ENCODE assay signal across 8 cellular contexts in the genomic region with DNA sequence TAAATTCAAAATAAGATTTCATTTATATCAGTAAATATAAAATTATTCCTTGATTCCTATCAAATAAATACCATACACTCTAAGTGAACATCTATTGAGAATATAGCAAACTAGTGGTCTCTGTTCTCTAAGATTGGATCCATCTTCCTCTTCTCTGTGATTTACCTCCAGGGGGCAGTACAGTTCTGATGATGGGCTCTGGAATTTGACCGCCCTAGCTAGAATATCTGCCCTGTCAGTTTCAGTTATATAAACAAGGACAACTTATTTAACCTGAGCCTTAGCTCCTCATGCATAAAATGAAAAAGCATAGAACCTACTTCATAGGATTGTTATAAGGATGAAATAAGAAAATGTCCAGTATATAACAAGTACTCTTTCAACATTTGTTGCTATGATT.
DNase-seq lines count a peak whose midpoint lies in the region; ATAC-seq and TF ChIP-seq lines count a peak whose summit lies in the region.

No MANE protein-coding gene starts in this region.

- H3K4me1 Mint-ChIP-seq in natural killer cell: no peaks in the 10 kb centered on the region
- no peaks in the 10 kb centered on the region for H3K4me1 Mint-ChIP-seq in natural killer cell treated with Interleukin-12 subunit alpha and Interleukin-12 subunit beta and Interleukin-15 and Interleukin-18, amount 100 ng/mL, for 72 hours (ENCODE audit: low read depth in 2 of 2)

- H3K4me3 Mint-ChIP-seq in natural killer cell: no peak overlapping the region
- H3K4me3 Mint-ChIP-seq in natural killer cell treated with Interleukin-12 subunit alpha and Interleukin-12 subunit beta and Interleukin-15 and Interleukin-18, amount 100 ng/mL, for 72 hours: no peak overlapping the region

- H3K36me3 ChIP-seq in WERI-Rb-1 (no peaks in the 10 kb centered on the region), iPS DF 6.9 (ENCODE audit: control insufficient read depth, insufficient read depth, low read length) (no peaks in the 10 kb centered on the region)

- no peaks in the 10 kb centered on the region for H3K36me3 Mint-ChIP-seq in natural killer cell
- no peaks in the 10 kb centered on the region for H3K36me3 Mint-ChIP-seq in natural killer cell treated with Interleukin-12 subunit alpha and Interleukin-12 subunit beta and Interleukin-15 and Interleukin-18, amount 100 ng/mL, for 72 hours

- in situ Hi-C loops in KBM-7 (cut with MboI; ENCODE audit: low pct_unique_long_range_greater_than_20kb, low sequenced_read_pairs): no loop called here

- WGBS in iPS DF 6.9 (ENCODE audit: insufficient coverage, insufficient read length): no CpG with 5 or more reads among the region's 1 CpG

- H3K9me3 Mint-ChIP-seq in natural killer cell: no peaks in the 10 kb centered on the region
- peaks cover 3% of the 10 kb centered on the region for H3K9me3 Mint-ChIP-seq in natural killer cell treated with Interleukin-12 subunit alpha and Interleukin-12 subunit beta and Interleukin-15 and Interleukin-18, amount 100 ng/mL, for 72 hours

- H3K27me3 ChIP-seq in WERI-Rb-1 (ENCODE audit: insufficient read depth, low read depth, severe bottlenecking) (no peaks in the 10 kb centered on the region), iPS DF 6.9 (ENCODE audit: control insufficient read depth, insufficient read depth, low read length) (no peaks in the 10 kb centered on the region)

- H3K27ac Mint-ChIP-seq in natural killer cell: no peak overlapping the region
- no peak overlapping the region for H3K27ac Mint-ChIP-seq in natural killer cell treated with Interleukin-12 subunit alpha and Interleukin-12 subunit beta and Interleukin-15 and Interleukin-18, amount 100 ng/mL, for 72 hours

- H3K4me1 ChIP-seq in iPS DF 6.9 (ENCODE audit: control insufficient read depth, insufficient read depth, low read length): no peaks in the 10 kb centered on the region

- ATAC-seq in natural killer cell (no peak), HG03095 (IDR thresholded peaks at IDR 0.05; ENCODE audit: unreplicated experiment) (no peak), HG03520 (IDR thresholded peaks at IDR 0.05; ENCODE audit: unreplicated experiment) (no peak)
- no peak for ATAC-seq in natural killer cell treated with Interleukin-12 subunit alpha and Interleukin-12 subunit beta and Interleukin-15 and Interleukin-18, amount 100 ng/mL, for 72 hours

- DNase-seq in natural killer cell: no peak
- DNase-seq in natural killer cell treated with Interleukin-12 subunit alpha and Interleukin-12 subunit beta and Interleukin-15 and Interleukin-18, amount 100 ng/mL, for 72 hours (ENCODE audit: low spot score): no peak
- DNase-seq in KBM-7: peak; percentile 53
- peak; percentile 29 for DNase-seq in WERI-Rb-1
- peak; percentile 16 for DNase-seq in iPS DF 6.9 (ENCODE audit: low read depth, low spot score)
- no peak for DNase-seq in OCI-M2 (lab: John Stamatoyannopoulos, UW; ENCODE audit: unreplicated experiment)

- intact Hi-C loops in natural killer cell (cut with micrococcal nuclease): no loop called here

- H3K27ac ChIP-seq in WERI-Rb-1 (no peak overlapping the region), iPS DF 6.9 (ENCODE audit: low read length) (no peak overlapping the region)

- no peak overlapping the region for H3K4me3 ChIP-seq in WERI-Rb-1 (ENCODE audit: low read depth, low read length)
- H3K4me3 ChIP-seq in iPS DF 6.9 (ENCODE audit: low read length): no peak overlapping the region

- H3K9me3 ChIP-seq in WERI-Rb-1 (ENCODE audit: severe bottlenecking) (no peaks in the 10 kb centered on the region), iPS DF 6.9 (ENCODE audit: control insufficient read depth, insufficient read depth, low read length) (no peaks in the 10 kb centered on the region)

- peak; percentile 19 for TF ChIP-seq CTCF in natural killer cell (IDR thresholded peaks at IDR 0.05)
- TF ChIP-seq CTCF in WERI-Rb-1 (IDR thresholded peaks at IDR 0.05; ENCODE audit: low read depth, low read length): peak; percentile 46

- H3K27me3 Mint-ChIP-seq in natural killer cell (ENCODE audit: low read depth in 2 of 2): peaks cover 0 to 6% of the 10 kb centered on the region in 2 donors
- peaks cover 22 to 26% of the 10 kb centered on the region in 2 donors for H3K27me3 Mint-ChIP-seq in natural killer cell treated with Interleukin-12 subunit alpha and Interleukin-12 subunit beta and Interleukin-15 and Interleukin-18, amount 100 ng/mL, for 72 hours

Comparison
In these comparisons a context has a peak if more than half of its experiments do, and no peak if none do; other contexts are left out.
1. DNase-seq: peak in KBM-7 (single experiment), WERI-Rb-1 (single experiment) and iPS DF 6.9 (single experiment); none in natural killer cell (single experiment), natural killer cell treated with Interleukin-12 subunit alpha and Interleukin-12 subunit beta and Interleukin-15 and Interleukin-18, amount 100 ng/mL, for 72 hours (single experiment) and OCI-M2 (single experiment).